In genomic region chr10:119515511-119516045, GRCh38 we compare ENCODE assay signal across 18 cellular contexts. TPM values are rescaled to one million over a fixed set of nuclear protein-coding genes. Genes with fewer than 3 reads are reported as not detected.
DNase-seq lines count a peak whose midpoint lies in the region; ATAC-seq, FAIRE-seq and TF ChIP-seq lines count a peak whose summit lies in the region.
"Had no signal": no experiment of that assay in that cellular context is flagged by ENCODE, and none has a peak within 500 bp of the region (broad histone marks: within the 10 kb centered on the region; RNA-seq: fewer than 3 reads in every experiment).

No MANE protein-coding gene starts in this region.

- H3K79me2 ChIP-seq in PC-9 (ENCODE audit: low read depth) (no peaks in the 10 kb centered on the region), K562 (ENCODE audit: control insufficient read depth, insufficient read depth, low read length) (peaks cover 21% of the 10 kb centered on the region; the same call in 1 of the 3 replicates)

- H3K27ac ChIP-seq in cardiac muscle cell: peak overlapping the region; percentile 72
- H3K27ac ChIP-seq in PC-9: peak overlapping the region; percentile 77
- peak overlapping the region; percentile 30; the same call in 1 of the 3 replicates for H3K27ac ChIP-seq in K562 (ENCODE audit: extremely low read depth, low read depth, low read length)
- peak overlapping the region in 3 of 4 donors; percentile 66 to 74 (median 67) for H3K27ac ChIP-seq in transverse colon
- H3K27ac ChIP-seq: suprapubic skin had no signal

- no TSS peak for BruUV-seq in PC-9 (replicated peaks; lab: Mats Ljungman, UMichigan)
- no TSS peak for BruUV-seq in K562 (replicated peaks; lab: Mats Ljungman, UMichigan)

- H3K36me3 ChIP-seq in cardiac muscle cell (no peaks in the 10 kb centered on the region), PC-9 (ENCODE audit: low read depth) (no peaks in the 10 kb centered on the region), K562 (ENCODE audit: control insufficient read depth, insufficient read depth, low read length) (peaks cover 56% of the 10 kb centered on the region), transverse colon (peaks cover 0 to 8% (median 0%) of the 10 kb centered on the region in 4 donors)

- no peak overlapping the region for H3K4me3 ChIP-seq in cardiac muscle cell
- no peak overlapping the region for H3K4me3 ChIP-seq in PC-9
- no peak overlapping the region for H3K4me3 ChIP-seq in K562
- no peak overlapping the region for H3K4me3 ChIP-seq in transverse colon
- H3K4me3 ChIP-seq: dorsolateral prefrontal cortex, esophagus muscularis mucosa, GM23338, suprapubic skin had no signal

- TF ChIP-seq EP300 in K562 (IDR thresholded peaks at IDR 0.05; ENCODE audit: low read length) (no peak; the same call in 1 of the 2 replicates), transverse colon (IDR thresholded peaks at IDR 0.05; ENCODE audit: low read depth) (no peak)

- intact Hi-C loops in left cardiac atrium (cut with DNase I): no loop called here
- intact Hi-C loops in PC-9 (cut with micrococcal nuclease; ENCODE audit: unreplicated experiment): loop anchor here (2.0 kb wide), 1 partner anchor 81 kb away; the partner anchor contains the start of gene TIAL1
- intact Hi-C loops in K562 (cut with micrococcal nuclease): no loop called here
- intact Hi-C loops in transverse colon (cut with DNase I; ENCODE audit: low total_unique reads): no loop called here

- in situ Hi-C loops in K562 (cut with MboI) (no loop called here), transverse colon (cut with MboI; ENCODE audit: low pct_ligation_motif_present in 1 of 4, low pct_unique_long_range_greater_than_20kb in 1 of 4, low sequenced_read_pairs in 3 of 4) (no loop called here)

- H3K9me3 ChIP-seq in cardiac muscle cell (ENCODE audit: low read depth) (no peaks in the 10 kb centered on the region), PC-9 (ENCODE audit: insufficient read depth, low read depth) (no peaks in the 10 kb centered on the region), K562 (replicated peaks; ENCODE audit: control insufficient read depth, insufficient read depth, low read depth, low read length) (no peaks in the 10 kb centered on the region), transverse colon (no peaks in the 10 kb centered on the region)
- H3K9me3 ChIP-seq: esophagus muscularis mucosa, suprapubic skin had no signal

- H2AFZ ChIP-seq in PC-9 (no peak overlapping the region), K562 (ENCODE audit: low read depth, low read length) (no peak overlapping the region)

- WGBS in K562 (ENCODE audit: insufficient coverage, low coverage, missing lambda C conversion rate): 57% methylated on average over 8 of the region's 10 CpGs
- 87 to 90% methylated on average over 2 to 10 of the region's 10 CpGs for WGBS in transverse colon (ENCODE audit: low coverage in 1 of 2), 2 donors

- H3K27me3 ChIP-seq in cardiac muscle cell (no peaks in the 10 kb centered on the region), PC-9 (ENCODE audit: insufficient read depth, low read depth) (no peaks in the 10 kb centered on the region), K562 (ENCODE audit: control insufficient read depth in 2 of 2, insufficient read depth in 2 of 2, low read length in 2 of 2) (no peaks in the 10 kb centered on the region), transverse colon (no peaks in the 10 kb centered on the region)
- H3K27me3 ChIP-seq: esophagus muscularis mucosa, suprapubic skin had no signal

- POLR2A ChIA-PET in PC-9 (lab: Charles Lee; ENCODE audit: unreplicated experiment): no interaction called here
- POLR2A ChIA-PET in K562 (lab: Yijun Ruan, JAX): no interaction called here

- ATAC-seq in left cardiac atrium: no peak
- peak; percentile 21 for ATAC-seq in K562
- no peak for ATAC-seq in HG03139 (IDR thresholded peaks at IDR 0.05; ENCODE audit: unreplicated experiment)

- H3F3A ChIP-seq in PC-9 (ENCODE audit: insufficient read depth, low read depth): no peaks in the 10 kb centered on the region; the same call in 1 of the 2 replicates

- H4K20me1 ChIP-seq in PC-9 (ENCODE audit: insufficient read depth) (no peaks in the 10 kb centered on the region), K562 (replicated peaks; ENCODE audit: control insufficient read depth, insufficient read depth, low read length) (no peaks in the 10 kb centered on the region)

- no peaks in the 10 kb centered on the region for H3K9me1 ChIP-seq in K562 (ENCODE audit: control insufficient read depth, insufficient read depth, low read length)

- H3K4me2 ChIP-seq in PC-9 (no peak overlapping the region), K562 (ENCODE audit: insufficient read depth, low read length) (peak overlapping the region; percentile 11; the same call in 1 of the 2 replicates)
- H3K4me2 ChIP-seq: GM23338 had no signal

- FAIRE-seq in K562 (lab: Jason Lieb, UNC): peak; percentile 55

- peaks cover 24% of the 10 kb centered on the region for H3K4me1 ChIP-seq in cardiac muscle cell (ENCODE audit: low read depth)
- H3K4me1 ChIP-seq in PC-9 (replicated peaks; ENCODE audit: insufficient read depth): peaks cover 12% of the 10 kb centered on the region
- peaks cover 50 to 51% of the 10 kb centered on the region in 2 experiments for H3K4me1 ChIP-seq in K562 (replicated peaks in 1 of 2; ENCODE audit: control insufficient read depth in 2 of 2, insufficient read depth in 2 of 2, low read length in 2 of 2)
- H3K4me1 ChIP-seq in transverse colon: peaks cover 0 to 23% (median 0%) of the 10 kb centered on the region in 4 donors

- no peak for TF ChIP-seq RAD21 in K562 (CRISPR knock-in tag; conservative IDR thresholded peaks at IDR 0.05 in 1 of 2, IDR thresholded peaks at IDR 0.05 in 1 of 2)

- CTCF ChIA-PET in PC-9 (lab: Charles Lee): no interaction called here
- CTCF ChIA-PET in K562 (lab: Yijun Ruan, JAX; ENCODE audit: low intra/inter-chr PET ratio): no interaction called here

- no peaks in the 10 kb centered on the region for H3K9me2 ChIP-seq in PC-9 (ENCODE audit: insufficient read depth)

- TF ChIP-seq CTCF in cardiac muscle cell (IDR thresholded peaks at IDR 0.05; ENCODE audit: low read depth, low read length) (no peak), PC-9 (conservative IDR thresholded peaks at IDR 0.05) (no peak), K562 (IDR thresholded peaks at IDR 0.05 in 2 of 3, conservative IDR thresholded peaks at IDR 0.05 in 1 of 3; ENCODE audit: insufficient read depth in 2 of 3, low read depth in 1 of 3, low read length in 3 of 3) (no peak), transverse colon (IDR thresholded peaks at IDR 0.05) (no peak)

- H3K9ac ChIP-seq in K562 (ENCODE audit: insufficient read depth in 1 of 2, low read depth in 2 of 2, low read length in 2 of 2): peak overlapping the region in 1 of 2 experiments; percentile 58; a peak in 1 of 4 replicates

- DNase-seq in cardiac muscle cell (ENCODE audit: low read depth in 1 of 2, low spot score in 1 of 2): peak in 1 of 2 donors; percentile 56
- no peak for DNase-seq in left cardiac atrium
- DNase-seq in PC-9: no peak
- DNase-seq in K562 (ENCODE audit: extremely low read depth in 1 of 4, low spot score in 3 of 4): peak; percentile 28 to 70 (median 44)
- no peak for DNase-seq in transverse colon
- no peak for DNase-seq in ecto neural progenitor cell (ENCODE audit: low spot score)
- no peak for DNase-seq in SK-N-DZ (ENCODE audit: low spot score)
- DNase-seq: activated gamma-delta T cell treated with Interleukin-2 at 50 U/mL for 16 hours; dorsolateral prefrontal cortex; Karpas-422; NCI-H1105 treated with DMSO at 0.1 percent for 48 hours; NCI-H2107; NCI-H526 treated with DMSO at 0.1 percent for 48 hours; stimulated activated CD4-positive, alpha-beta T cell treated with anti-CD3 and anti-CD28 coated beads, Interleukin-4, amount 100 ng/mL, for 24 hours had no signal

- TF ChIP-seq POLR2A in K562 (conservative IDR thresholded peaks at IDR 0.05): no peak
- TF ChIP-seq POLR2A in transverse colon (IDR thresholded peaks at IDR 0.05): no peak

TF ChIP-seq in K562, 482 proteins besides CTCF, POLR2A, EP300 and RAD21 (continues in another document):
- TF ChIP-seq NR2C1 (IDR thresholded peaks at IDR 0.05): peak; percentile 14; the same call in 1 of the 2 replicates
- TF ChIP-seq NR2C1 (tag; IDR thresholded peaks at IDR 0.05): no peak
- TF ChIP-seq HMG20A (CRISPR knock-in tag; conservative IDR thresholded peaks at IDR 0.05): no peak
- TF ChIP-seq ARHGAP35 (IDR thresholded peaks at IDR 0.05; ENCODE audit: partially characterized antibody): no peak

RNA-seq across cellular contexts. Expression of gene RGS10, which starts 26.9 kb away (rescaled TPM):
- total RNA-seq in cardiac muscle cell: 0.25 and 1.6 TPM in 2 replicates
- polyA plus RNA-seq in cardiac muscle cell: 0.73 and 3.0 TPM in 2 replicates
- total RNA-seq in left cardiac atrium: 10 to 100 TPM in 1 of 2 donors, 1 to 10 TPM in 1; 7.0 to 12.5 TPM
- total RNA-seq in PC-9 (2021): 44.5 and 46.0 TPM in 2 replicates
- total RNA-seq in K562 (2011; cell fraction: chromatin; rRNA removed; ENCODE audit: low replicate concordance): 9.5 and 17.1 TPM in 2 replicates
- total RNA-seq in K562 (2011; cell fraction: nucleolus; rRNA removed): 9.5 and 11.8 TPM in 2 replicates
- total RNA-seq in K562 (2011; cell fraction: nucleoplasm; rRNA removed): 15.0 and 25.7 TPM in 2 replicates
- 47.6 and 61.8 TPM in 2 replicates for total RNA-seq in K562 (2014; rRNA removed)
- 67.5 and 76.1 TPM in 2 replicates for total RNA-seq in K562 (2014; rRNA removed; fragmentation: Illumina TruSeq; extraction: Trizol)
- total RNA-seq in K562 (2015; rRNA removed; fragmentation: Illumina TruSeq; extraction: Trizol): 62.1 and 62.4 TPM in 2 replicates
- 56.6 and 59.1 TPM in 2 replicates for total RNA-seq in K562 (2021)
- polyA plus RNA-seq in K562 (2011; rRNA removed): 89.3 and 123 TPM in 2 replicates
- 23.5 and 39.7 TPM in 2 replicates for polyA plus RNA-seq in K562 (2011; cell fraction: cytosol; rRNA removed)
- 17.6 and 25.4 TPM in 2 replicates for polyA plus RNA-seq in K562 (2011; cell fraction: nucleus; rRNA removed)
- polyA plus RNA-seq in K562 (2012): 72.6 and 102 TPM in 2 replicates
- polyA plus RNA-seq in K562 (2014; fragmentation: Illumina TruSeq; extraction: Trizol): 81.1 and 91.4 TPM in 2 replicates
- polyA plus RNA-seq in K562 (2014; fragmentation: Nextera tagmentation; extraction: Ambion mirVana): 10 to 100 TPM; 31.9 to 43.7 TPM
- polyA plus RNA-seq in K562 (2014; rRNA removed): 79.2 and 104 TPM in 2 replicates
- polyA minus RNA-seq in K562 (2011; rRNA and poly(A)+ RNA removed): 48.6 and 52.8 TPM in 2 replicates
- 21.9 and 24.2 TPM in 2 replicates for polyA minus RNA-seq in K562 (2011; cell fraction: cytosol; rRNA and poly(A)+ RNA removed)
- 4.6 and 9.9 TPM in 2 replicates for polyA minus RNA-seq in K562 (2011; cell fraction: nucleus; rRNA and poly(A)+ RNA removed)
- total RNA-seq in transverse colon: 10 to 100 TPM; 26.3 to 47.1 (median 38.8) TPM
- 42.3 and 49.8 TPM in 2 replicates for polyA plus RNA-seq in SK-N-DZ (2014; cell fraction: cytosol; rRNA removed)
- polyA plus RNA-seq in SK-N-DZ (2014; cell fraction: nucleus; rRNA removed): 26.4 and 34.4 TPM in 2 replicates

Comparison
In these comparisons a context has a peak if more than half of its experiments do, and no peak if none do; other contexts are left out.
1. DNase-seq: peak in K562 (4 of 4); none in left cardiac atrium (single experiment), PC-9 (0 of 2), transverse colon (single experiment), ecto neural progenitor cell (single experiment) and SK-N-DZ (single experiment).
2. Peak in every context shown above with its lines, with median percentiles within 50 percentile points of each other: H3K27ac ChIP-seq.